In genomic region chr5:139760066-139761056, GRCh38 we compare ENCODE assay signal across 1 cellular context.
TF ChIP-seq lines count a peak whose summit lies in the region.

No MANE protein-coding gene starts in this region.

TF ChIP-seq in K562, 482 proteins besides CTCF, POLR2A, EP300 and RAD21:
- TF ChIP-seq DPF2 (IDR thresholded peaks at IDR 0.05) (no peak), KDM1A (IDR thresholded peaks at IDR 0.05) (peak; percentile 29 to 40; a peak in 2 of 4 replicates), BCOR (IDR thresholded peaks at IDR 0.05) (peak; percentile 70), ZKSCAN3 (CRISPR knock-in tag; IDR thresholded peaks at IDR 0.05) (no peak), ZBTB9 (CRISPR knock-in tag; IDR thresholded peaks at IDR 0.05) (no peak), RBM25 (IDR thresholded peaks at IDR 0.05; ENCODE audit: low read depth, low read length, severe bottlenecking) (peak; percentile 40), ZFP36 (IDR thresholded peaks at IDR 0.05; ENCODE audit: low read depth, low read length, partially characterized antibody) (peak; percentile 62)
TF ChIP-seq in K562: peak in this region for 4.
